In genomic region chr17:42873321-42873720, GRCh38 we compare ENCODE assay signal across 1 cellular context.
TF ChIP-seq lines count a peak whose summit lies in the region.

No MANE protein-coding gene starts in this region.

TF ChIP-seq in K562, 482 proteins besides CTCF, POLR2A, EP300 and RAD21:
- TF ChIP-seq CLOCK (CRISPR knock-in tag; IDR thresholded peaks at IDR 0.05; ENCODE audit: borderline replicate concordance) = no peak
- TF ChIP-seq TEAD2 (tag; IDR thresholded peaks at IDR 0.05) = no peak
- TF ChIP-seq ZBTB33 (CRISPR knock-in tag; IDR thresholded peaks at IDR 0.05) = no peak
- TF ChIP-seq ZNF347 (CRISPR knock-in tag; IDR thresholded peaks at IDR 0.05; ENCODE audit: low read depth) = no peak
- no peak for TF ChIP-seq ZFX (CRISPR knock-in tag; IDR thresholded peaks at IDR 0.05)
- no peak for TF ChIP-seq MXD1 (CRISPR knock-in tag; IDR thresholded peaks at IDR 0.05; ENCODE audit: borderline replicate concordance, poor library complexity, severe bottlenecking)
- TF ChIP-seq ZBTB7A (IDR thresholded peaks at IDR 0.05; ENCODE audit: borderline replicate concordance, control insufficient read depth, low read depth, low read length) = no peak
- TF ChIP-seq NKRF (IDR thresholded peaks at IDR 0.05; ENCODE audit: borderline replicate concordance) = no peak
- no peak for TF ChIP-seq ZNF511 (CRISPR knock-in tag; IDR thresholded peaks at IDR 0.05)
- TF ChIP-seq CREB3 (tag; conservative IDR thresholded peaks at IDR 0.05; ENCODE audit: low read depth) = no peak
TF ChIP-seq in K562: peak in this region for 0.
